ENCODE assay signal across 9 cellular contexts in genomic region chr3:177934001-177934891, GRCh38.
DNase-seq lines count a peak whose midpoint lies in the region; ATAC-seq and TF ChIP-seq lines count a peak whose summit lies in the region.
"Had no signal": no experiment of that assay in that cellular context is flagged by ENCODE, and none has a peak within 500 bp of the region (broad histone marks: within the 10 kb centered on the region; RNA-seq: fewer than 3 reads in every experiment).

No MANE protein-coding gene starts in this region.

- H3K27me3 Mint-ChIP-seq in mesothelial cell of epicardium (ENCODE audit: low read depth), result no peaks in the 10 kb centered on the region

- peaks cover 6% of the 10 kb centered on the region for H3K9me3 Mint-ChIP-seq in mesothelial cell of epicardium

- no peaks in the 10 kb centered on the region for H3K36me3 ChIP-seq in effector memory CD4-positive, alpha-beta T cell (ENCODE audit: control insufficient read depth, insufficient read depth, low read length)

- no peaks in the 10 kb centered on the region for H3K27me3 ChIP-seq in effector memory CD4-positive, alpha-beta T cell (replicated peaks; ENCODE audit: control insufficient read depth, insufficient read depth, low read length, poor library complexity, severe bottlenecking)

- no peak for TF ChIP-seq CTCF in mesothelial cell of epicardium (IDR thresholded peaks at IDR 0.05; ENCODE audit: unreplicated experiment)
- TF ChIP-seq CTCF in GM10248 (IDR thresholded peaks at IDR 0.05; ENCODE audit: control extremely low read depth, extremely low read depth, low read depth, missing control alignments), result no peak

- H3K4me1 ChIP-seq in effector memory CD4-positive, alpha-beta T cell (ENCODE audit: control insufficient read depth, insufficient read depth, low read length, poor library complexity, severe bottlenecking), result no peaks in the 10 kb centered on the region

- peaks cover 37% of the 10 kb centered on the region for H3K4me1 Mint-ChIP-seq in mesothelial cell of epicardium

- H3K27ac ChIP-seq in effector memory CD4-positive, alpha-beta T cell (ENCODE audit: insufficient read depth, low read length, poor library complexity, severe bottlenecking), result no peak overlapping the region
- H3K27ac ChIP-seq: RWPE1 had no signal

- CTCF ChIA-PET in GM10248 (lab: Yijun Ruan, JAX), result interaction anchor here (1.1 kb wide), 1 partner anchor 14 kb away, joined by 4 read pairs; no protein-coding TSS in a partner anchor

- DNase-seq in Ammon's horn (ENCODE audit: low spot score) (peak; percentile 9), LHCN-M2 (ENCODE audit: low read depth) (peak; percentile 71), cerebellum (ENCODE audit: low spot score) (peak; percentile 11), mesothelial cell of epicardium (ENCODE audit: low spot score in 2 of 2, unreplicated experiment in 2 of 2) (peak in 1 of 2 experiments; percentile 50), GM10248 (ENCODE audit: extremely low spot score) (no peak), CD1c-positive myeloid dendritic cell (ENCODE audit: extremely low spot score) (no peak)
- DNase-seq in effector memory CD4-positive, alpha-beta T cell, result no peak

- peak overlapping the region; percentile 11 for H3K27ac Mint-ChIP-seq in mesothelial cell of epicardium

- no peak overlapping the region for H3K4me3 ChIP-seq in effector memory CD4-positive, alpha-beta T cell (ENCODE audit: insufficient read depth, low read depth, low read length, poor library complexity, severe bottlenecking)

- H3K9me3 ChIP-seq in effector memory CD4-positive, alpha-beta T cell (ENCODE audit: control insufficient read depth, low read length), result no peaks in the 10 kb centered on the region

- no peak for ATAC-seq in GM19023 (IDR thresholded peaks at IDR 0.05; ENCODE audit: unreplicated experiment)

- no peak overlapping the region for H3K4me3 Mint-ChIP-seq in mesothelial cell of epicardium

- H3K36me3 Mint-ChIP-seq in mesothelial cell of epicardium, result no peaks in the 10 kb centered on the region

- POLR2A ChIA-PET in GM10248 (lab: Yijun Ruan, JAX), result no interaction called here

Comparison
In these comparisons a context has a peak if more than half of its experiments do, and no peak if none do; other contexts are left out.
1. DNase-seq: peak in Ammon's horn (single experiment), LHCN-M2 (single experiment) and cerebellum (single experiment); none in effector memory CD4-positive, alpha-beta T cell (0 of 3), GM10248 (single experiment) and CD1c-positive myeloid dendritic cell (single experiment).